ENCODE assay signal across 8 cellular contexts in the genomic region with DNA sequence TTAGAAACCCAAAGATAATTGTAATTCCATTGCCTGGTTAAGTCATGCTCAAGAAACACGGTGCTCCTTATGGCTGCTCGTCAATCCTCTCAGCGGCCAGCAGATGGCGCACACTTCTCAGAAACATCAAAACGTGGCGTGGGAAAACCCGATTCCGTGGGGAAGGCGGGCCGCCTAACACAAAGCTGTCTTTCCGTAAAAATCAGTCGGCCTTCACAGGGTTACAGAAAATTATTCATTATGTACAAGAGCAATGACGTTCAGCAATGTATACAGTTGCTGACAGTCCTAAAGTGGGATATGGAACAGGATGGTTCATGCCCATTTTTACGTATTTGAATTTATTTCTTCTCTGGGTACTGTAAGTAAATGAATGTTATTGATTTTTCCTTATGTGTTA.
DNase-seq lines count a peak whose midpoint lies in the region; ATAC-seq, FAIRE-seq and TF ChIP-seq lines count a peak whose summit lies in the region.

No MANE protein-coding gene starts in this region.

- H3K4me3 ChIP-seq in astrocyte (ENCODE audit: insufficient read depth, low read depth, low read length) = peak overlapping the region; percentile 19
- no peak overlapping the region for H3K4me3 ChIP-seq in hepatocyte
- H3K4me3 ChIP-seq in sigmoid colon = peak overlapping the region in 2 of 4 donors; percentile 16 to 26

- peak overlapping the region; percentile 14 for H3K27ac Mint-ChIP-seq in astrocyte (ENCODE audit: unreplicated experiment)

- H3K36me3 ChIP-seq in astrocyte (ENCODE audit: insufficient read depth, low read length) = no peaks in the 10 kb centered on the region
- H3K36me3 ChIP-seq in hepatocyte (replicated peaks; ENCODE audit: insufficient read depth, low read depth) = no peaks in the 10 kb centered on the region
- H3K36me3 ChIP-seq in sigmoid colon = no peaks in the 10 kb centered on the region

- H3K4me2 ChIP-seq in astrocyte (ENCODE audit: low read length) (peak overlapping the region; percentile 78), hepatocyte (peak overlapping the region; percentile 75)

- intact Hi-C loops in sigmoid colon (cut with DNase I) = loop anchor here (2.0 to 5.0 kb wide), 3 partner anchors 775 to 857 kb away; no protein-coding TSS in a partner anchor

- no peak for FAIRE-seq in astrocyte (lab: Jason Lieb, UNC)

- H3K9ac ChIP-seq in astrocyte (ENCODE audit: low read length) = peak overlapping the region; percentile 10

- ATAC-seq in GM21515 (IDR thresholded peaks at IDR 0.05; ENCODE audit: unreplicated experiment) (peak; percentile 53), HG02623 (IDR thresholded peaks at IDR 0.05; ENCODE audit: unreplicated experiment) (no peak)

- peak; percentile 83 for TF ChIP-seq CTCF in astrocyte (IDR thresholded peaks at IDR 0.05; ENCODE audit: insufficient read depth, low read depth, low read length)
- peak; percentile 94 for TF ChIP-seq CTCF in hepatocyte (IDR thresholded peaks at IDR 0.05; ENCODE audit: poor library complexity)
- TF ChIP-seq CTCF in sigmoid colon (IDR thresholded peaks at IDR 0.05) = peak; percentile 64 to 90 (median 86)

- no peaks in the 10 kb centered on the region for H3K9me3 Mint-ChIP-seq in astrocyte (ENCODE audit: unreplicated experiment)

- H2AFZ ChIP-seq in astrocyte (ENCODE audit: low read depth, low read length) (peak overlapping the region; percentile 38), hepatocyte (no peak overlapping the region)

- no peaks in the 10 kb centered on the region for H3K9me2 ChIP-seq in hepatocyte (replicated peaks; ENCODE audit: insufficient read depth)

- no peak overlapping the region for H3K27ac ChIP-seq in astrocyte (ENCODE audit: low read depth, low read length)
- H3K27ac ChIP-seq in hepatocyte = no peak overlapping the region
- no peak overlapping the region for H3K27ac ChIP-seq in sigmoid colon

- H3K9me3 ChIP-seq in astrocyte (ENCODE audit: insufficient read depth, low read depth, low read length) (no peaks in the 10 kb centered on the region), hepatocyte (ENCODE audit: low read depth) (no peaks in the 10 kb centered on the region), sigmoid colon (no peaks in the 10 kb centered on the region)

- no peak for TF ChIP-seq POLR2A in sigmoid colon (IDR thresholded peaks at IDR 0.05)

- H3K79me2 ChIP-seq in astrocyte (ENCODE audit: insufficient read depth, low read length) (no peaks in the 10 kb centered on the region), hepatocyte (no peaks in the 10 kb centered on the region)

- no peaks in the 10 kb centered on the region for H3K36me3 Mint-ChIP-seq in astrocyte (ENCODE audit: low read depth, unreplicated experiment)

- no peak for TF ChIP-seq EP300 in sigmoid colon (IDR thresholded peaks at IDR 0.05)

- peaks cover 10% of the 10 kb centered on the region for H3K4me1 Mint-ChIP-seq in astrocyte (ENCODE audit: low read depth, unreplicated experiment)

- H4K20me1 ChIP-seq in astrocyte (ENCODE audit: insufficient read depth, low read length) (no peaks in the 10 kb centered on the region), hepatocyte (ENCODE audit: insufficient read depth, poor library complexity, severe bottlenecking) (no peaks in the 10 kb centered on the region)

- H3K27me3 Mint-ChIP-seq in astrocyte (ENCODE audit: low read depth, unreplicated experiment) = peaks cover 11% of the 10 kb centered on the region

- DNase-seq in DMS 273 treated with DMSO at 0.1 percent for 48 hours (lab: John Stamatoyannopoulos, UW) = peak; percentile 37
- peak; percentile 80 for DNase-seq in LoVo (ENCODE audit: low spot score)
- DNase-seq in T-helper 1 cell = peak; percentile 8 to 42 (median 35)
- DNase-seq in astrocyte (ENCODE audit: low read depth) = peak; percentile 30
- peak; percentile 83 for DNase-seq in hepatocyte (ENCODE audit: low spot score)
- DNase-seq in sigmoid colon = peak; percentile 85

- H3K27me3 ChIP-seq in astrocyte (ENCODE audit: insufficient read depth, low read length) (peaks cover 5% of the 10 kb centered on the region), hepatocyte (peaks cover 9% of the 10 kb centered on the region), sigmoid colon (no peaks in the 10 kb centered on the region)

- H3K4me3 Mint-ChIP-seq in astrocyte (ENCODE audit: unreplicated experiment) = peak overlapping the region; percentile 60

- H3K4me1 ChIP-seq in astrocyte (ENCODE audit: insufficient read depth, low read length) (no peaks in the 10 kb centered on the region), hepatocyte (ENCODE audit: insufficient read depth) (no peaks in the 10 kb centered on the region), sigmoid colon (peaks cover 0 to 4% (median 0%) of the 10 kb centered on the region in 4 donors)

- 6% methylated on average over 14 of the region's 14 CpGs for WGBS in hepatocyte (ENCODE audit: low lambda C conversion rate, missing lambda C conversion rate)
- WGBS in sigmoid colon, 2 donors = 3 to 5% methylated on average over 14 of the region's 14 CpGs

Comparison
In these comparisons a context has a peak if more than half of its experiments do, and no peak if none do; other contexts are left out.
1. DNase-seq: peak in every context shown above with its lines; median percentile 85 in sigmoid colon; 83 in hepatocyte; 80 in LoVo; 37 in DMS 273 treated with DMSO at 0.1 percent for 48 hours; 35 in T-helper 1 cell; 30 in astrocyte.